ENCODE assay signal across 1 cellular context in genomic region chr15:65856821-65857455, GRCh38.
TF ChIP-seq lines count a peak whose summit lies in the region.

No MANE protein-coding gene starts in this region.

TF ChIP-seq in H1, 55 proteins besides CTCF, POLR2A, EP300 and RAD21 (continued from another document):
- no peak for TF ChIP-seq CBX8 (IDR thresholded peaks at IDR 0.05; ENCODE audit: borderline replicate concordance, low read depth, low read length)
